Comparison of ENCODE assay signal across 19 cellular contexts in genomic region chr10:88187472-88187871, GRCh38.
A peak's percentile ranks its signal among the peaks of the same experiment; 100 is the strongest.
DNase-seq lines count a peak whose midpoint lies in the region; ATAC-seq and TF ChIP-seq lines count a peak whose summit lies in the region.
"Had no signal": no experiment of that assay in that cellular context is flagged by ENCODE, and none has a peak within 500 bp of the region (broad histone marks: within the 10 kb centered on the region; RNA-seq: fewer than 3 reads in every experiment).

No MANE protein-coding gene starts in this region.

- no peaks in the 10 kb centered on the region for H3K9me3 ChIP-seq in gastrocnemius medialis
- H3K9me3 ChIP-seq: BLaER1, MG63, Peyer's patch had no signal

- intact Hi-C loops in gastrocnemius medialis (cut with DNase I; ENCODE audit: low total_unique reads): no loop called here

- H3K27me3 Mint-ChIP-seq in GM23338 (ENCODE audit: insufficient read depth, low read depth, poor library complexity): no peaks in the 10 kb centered on the region
- H3K27me3 Mint-ChIP-seq: IgD-negative memory B cell had no signal

- no peak overlapping the region for H3K27ac Mint-ChIP-seq in GM23338
- H3K27ac Mint-ChIP-seq: CD8-positive, alpha-beta memory T cell; IgD-negative memory B cell had no signal

- no peaks in the 10 kb centered on the region; the same call in 1 of the 2 replicates for H3K9me2 ChIP-seq in GM23338 (ENCODE audit: insufficient read depth)

- no peak for TF ChIP-seq CTCF in gastrocnemius medialis (IDR thresholded peaks at IDR 0.05 in 4 of 5, conservative IDR thresholded peaks at IDR 0.05 in 1 of 5)
- no peak for TF ChIP-seq CTCF in GM23338 (conservative IDR thresholded peaks at IDR 0.05; ENCODE audit: low read depth in 2 of 2)

- H3K4me3 Mint-ChIP-seq in GM23338: no peak overlapping the region
- H3K4me3 Mint-ChIP-seq: CD8-positive, alpha-beta memory T cell; IgD-negative memory B cell had no signal

- H3K4me3 ChIP-seq in gastrocnemius medialis (no peak overlapping the region), GM23338 (no peak overlapping the region)
- H3K4me3 ChIP-seq: BLaER1, MG63, Peyer's patch, SJSA1 had no signal

- H2AFZ ChIP-seq in GM23338: no peak overlapping the region

- H3K27ac ChIP-seq in gastrocnemius medialis (no peak overlapping the region), GM23338 (ENCODE audit: low read depth) (no peak overlapping the region)
- H3K27ac ChIP-seq: BLaER1, Peyer's patch, SJSA1 had no signal

- ATAC-seq in gastrocnemius medialis (no peak), GM23338 (no peak), GM21528 (IDR thresholded peaks at IDR 0.05; ENCODE audit: low FRiP score, unreplicated experiment) (no peak)

- H3K4me1 Mint-ChIP-seq in GM23338: no peaks in the 10 kb centered on the region

- no peaks in the 10 kb centered on the region for H3K79me2 ChIP-seq in GM23338 (replicated peaks; ENCODE audit: insufficient read depth)

- H3K36me3 ChIP-seq in gastrocnemius medialis: no peaks in the 10 kb centered on the region
- H3K36me3 ChIP-seq in GM23338 (ENCODE audit: insufficient read depth): no peaks in the 10 kb centered on the region
- H3K36me3 ChIP-seq: BLaER1, MG63, Peyer's patch, SJSA1 had no signal

- in situ Hi-C loops in gastrocnemius medialis (cut with MboI; ENCODE audit: low sequenced_read_pairs in 4 of 4): no loop called here

- DNase-seq in LHCN-M2 (ENCODE audit: low read depth): peak; percentile 10
- peak; percentile 37 to 91 for DNase-seq in NOMO-1 (lab: John Stamatoyannopoulos, UW; ENCODE audit: unreplicated experiment in 2 of 2)
- peak; percentile 63 for DNase-seq in SKM-1 treated with dmso at 0.1 percent for 144 hours (lab: John Stamatoyannopoulos, UW; ENCODE audit: unreplicated experiment)
- DNase-seq in NCI-H1092 treated with DMSO at 0.1 percent for 48 hours (lab: John Stamatoyannopoulos, UW): no peak
- DNase-seq in gastrocnemius medialis: no peak
- DNase-seq in GM23338 (ENCODE audit: low spot score): no peak
- DNase-seq: CD8-positive, alpha-beta memory T cell; Karpas-422; MG63; NCI-H1417; NCI-H187; NCI-H446; NCI-H526; Peyer's patch; T-helper 2 cell had no signal

- H3K36me3 Mint-ChIP-seq in GM23338 (ENCODE audit: low read depth): no peaks in the 10 kb centered on the region
- H3K36me3 Mint-ChIP-seq: IgD-negative memory B cell had no signal

- no peaks in the 10 kb centered on the region for H4K20me1 ChIP-seq in GM23338 (replicated peaks; ENCODE audit: insufficient read depth)
- H4K20me1 ChIP-seq: BLaER1 had no signal

- no peak overlapping the region for H3K4me2 ChIP-seq in GM23338
- H3K4me2 ChIP-seq: BLaER1 had no signal

- H3K27me3 ChIP-seq in gastrocnemius medialis (no peaks in the 10 kb centered on the region), GM23338 (ENCODE audit: insufficient read depth) (no peaks in the 10 kb centered on the region)
- H3K27me3 ChIP-seq: BLaER1, MG63, Peyer's patch, SJSA1 had no signal

- TF ChIP-seq POLR2A in gastrocnemius medialis (IDR thresholded peaks at IDR 0.05): no peak

- no peaks in the 10 kb centered on the region for H3K4me1 ChIP-seq in gastrocnemius medialis
- no peaks in the 10 kb centered on the region for H3K4me1 ChIP-seq in GM23338 (ENCODE audit: insufficient read depth)
- H3K4me1 ChIP-seq: BLaER1, Peyer's patch, SJSA1 had no signal

- H3F3A ChIP-seq in GM23338 (replicated peaks; ENCODE audit: low read depth): no peaks in the 10 kb centered on the region

- H3K9me3 Mint-ChIP-seq in GM23338: no peaks in the 10 kb centered on the region
- H3K9me3 Mint-ChIP-seq: CD8-positive, alpha-beta memory T cell; IgD-negative memory B cell had no signal

TF ChIP-seq in GM23338, 12 proteins besides CTCF, POLR2A, EP300 and RAD21:
- TF ChIP-seq CREB1 (CRISPR knock-in tag; IDR thresholded peaks at IDR 0.05; ENCODE audit: low read depth): no peak
- no peak for TF ChIP-seq STAT1 (IDR thresholded peaks at IDR 0.05; ENCODE audit: unreplicated experiment)
- TF ChIP-seq ZNF114 (CRISPR knock-in tag; IDR thresholded peaks at IDR 0.05): no peak
- no peak for TF ChIP-seq REST (IDR thresholded peaks at IDR 0.05; ENCODE audit: unreplicated experiment)
- TF ChIP-seq JUNB (IDR thresholded peaks at IDR 0.05; ENCODE audit: unreplicated experiment): no peak
- TF ChIP-seq ZNF331 (CRISPR knock-in tag; IDR thresholded peaks at IDR 0.05; ENCODE audit: low read depth): no peak
- TF ChIP-seq ETS1 (IDR thresholded peaks at IDR 0.05): no peak
- no peak for TF ChIP-seq EZH2phosphoT487 (IDR thresholded peaks at IDR 0.05; ENCODE audit: unreplicated experiment)
- no peak for TF ChIP-seq EZH2 (IDR thresholded peaks at IDR 0.05; ENCODE audit: low read depth, unreplicated experiment)
- TF ChIP-seq NANOG (IDR thresholded peaks at IDR 0.05; ENCODE audit: borderline replicate concordance): no peak

Comparison
In these comparisons a context has a peak if more than half of its experiments do, and no peak if none do; other contexts are left out.
1. DNase-seq: peak in LHCN-M2 (single experiment), NOMO-1 (2 of 2) and SKM-1 treated with dmso at 0.1 percent for 144 hours (single experiment); none in NCI-H1092 treated with DMSO at 0.1 percent for 48 hours (single experiment), gastrocnemius medialis (0 of 2) and GM23338 (single experiment).